Comparison of ENCODE assay signal across 8 cellular contexts in genomic region chr20:56249244-56249955, GRCh38. TPM values are rescaled to one million over a fixed set of nuclear protein-coding genes. Genes with fewer than 3 reads are reported as not detected.
DNase-seq lines count a peak whose midpoint lies in the region; ATAC-seq and TF ChIP-seq lines count a peak whose summit lies in the region.

No MANE protein-coding gene starts in this region.

- H3K27ac ChIP-seq in liver (ENCODE audit: low read depth in 1 of 2, low read length in 2 of 2), result no peak overlapping the region

- no peaks in the 10 kb centered on the region for H3K36me3 ChIP-seq in liver (ENCODE audit: control insufficient read depth in 4 of 4, insufficient read depth in 3 of 4, low read depth in 1 of 4, low read length in 3 of 4)

- peak; percentile 34 to 61 for TF ChIP-seq RAD21 in liver (IDR thresholded peaks at IDR 0.05)

- H3K4me3 ChIP-seq in WI38 (ENCODE audit: low read depth, low read length), result no peak overlapping the region
- H3K4me3 ChIP-seq in liver (ENCODE audit: low read depth in 1 of 3, low read length in 3 of 3), result no peak overlapping the region

- TF ChIP-seq CTCF in WI38 (IDR thresholded peaks at IDR 0.05; ENCODE audit: low read depth, low read length) (peak; percentile 21; the same call in 1 of the 2 replicates), liver (IDR thresholded peaks at IDR 0.05; ENCODE audit: low read depth, low read length, missing input control) (peak; percentile 28)

- H3K4me1 ChIP-seq in liver (ENCODE audit: control insufficient read depth in 4 of 4, insufficient read depth in 4 of 4, low read length in 3 of 4), result no peaks in the 10 kb centered on the region

- no peaks in the 10 kb centered on the region for H3K9me3 ChIP-seq in liver (ENCODE audit: control insufficient read depth in 4 of 4, low read length in 3 of 4)

- peak; percentile 33 to 52 for DNase-seq in activated T-cell treated with anti-CD3 and anti-CD28 coated beads, Interleukin-2, amount 50 U/mL, for 48 hours
- DNase-seq in activated T-cell treated with anti-CD3 and anti-CD28 coated beads for 4 hours, result no peak
- DNase-seq in HPDE6-E6E7 (ENCODE audit: extremely low spot score), result peak; percentile 42
- no peak for DNase-seq in NCI-H2171 (lab: John Stamatoyannopoulos, UW)

- ATAC-seq in HG03342 (IDR thresholded peaks at IDR 0.05; ENCODE audit: unreplicated experiment) (no peak), HG02763 (IDR thresholded peaks at IDR 0.05; ENCODE audit: unreplicated experiment) (no peak)

- 66% methylated on average over 32 of the region's 32 CpGs for WGBS in liver

- no peak overlapping the region for H3K9ac ChIP-seq in liver (ENCODE audit: low read depth in 1 of 2, low read length in 2 of 2)

- H3K27me3 ChIP-seq in liver (ENCODE audit: control insufficient read depth in 4 of 4, insufficient read depth in 4 of 4, low read length in 3 of 4), result peaks cover 0 to 19% (median 0%) of the 10 kb centered on the region in 4 donors

TF ChIP-seq in liver, 16 proteins besides CTCF, POLR2A, EP300 and RAD21:
- TF ChIP-seq YY1 (IDR thresholded peaks at IDR 0.05) (no peak), ATF3 (IDR thresholded peaks at IDR 0.05) (no peak), GABPA (IDR thresholded peaks at IDR 0.05 in 1 of 2, conservative IDR thresholded peaks at IDR 0.05 in 1 of 2) (no peak), TAF1 (conservative IDR thresholded peaks at IDR 0.05) (no peak), EGR1 (IDR thresholded peaks at IDR 0.05; ENCODE audit: low read depth in 2 of 2) (no peak), JUND (IDR thresholded peaks at IDR 0.05) (no peak), NR2F2 (IDR thresholded peaks at IDR 0.05) (no peak), REST (IDR thresholded peaks at IDR 0.05) (no peak), FOXA2 (IDR thresholded peaks at IDR 0.05) (no peak), ZBTB33 (IDR thresholded peaks at IDR 0.05) (no peak), HNF4G (IDR thresholded peaks at IDR 0.05) (no peak), FOXA1 (IDR thresholded peaks at IDR 0.05) (no peak), HNF4A (conservative IDR thresholded peaks at IDR 0.05) (no peak), SP1 (IDR thresholded peaks at IDR 0.05) (no peak)
- TF ChIP-seq, protein P1, sequence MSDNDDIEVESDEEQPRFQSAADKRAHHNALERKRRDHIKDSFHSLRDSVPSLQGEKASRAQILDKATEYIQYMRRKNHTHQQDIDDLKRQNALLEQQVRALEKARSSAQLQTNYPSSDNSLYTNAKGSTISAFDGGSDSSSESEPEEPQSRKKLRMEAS (IDR thresholded peaks at IDR 0.05), result no peak

RNA-seq across cellular contexts. Expression of gene MC3R, which starts 0.9 kb away (rescaled TPM):
- not detected for total RNA-seq in liver
- polyA plus RNA-seq in liver, result not detected

Comparison
In these comparisons a context has a peak if more than half of its experiments do, and no peak if none do; other contexts are left out.
1. DNase-seq: peak in activated T-cell treated with anti-CD3 and anti-CD28 coated beads, Interleukin-2, amount 50 U/mL, for 48 hours (2 of 2) and HPDE6-E6E7 (single experiment); none in activated T-cell treated with anti-CD3 and anti-CD28 coated beads for 4 hours (single experiment) and NCI-H2171 (single experiment).